ENCODE assay signal across 9 cellular contexts in genomic region chr9:79341561-79341960, GRCh38.
"Had no signal": no experiment of that assay in that cellular context is flagged by ENCODE, and none has a peak within 500 bp of the region (broad histone marks: within the 10 kb centered on the region; RNA-seq: fewer than 3 reads in every experiment).

No MANE protein-coding gene starts in this region.

- ATAC-seq: GM23338, HCT116, K562 had no signal

- H3K4me3 Mint-ChIP-seq: GM23338, HFFc6 had no signal

- H3K27ac Mint-ChIP-seq: GM23338, HFFc6 had no signal

- FAIRE-seq: H1, HTR-8/SVneo, K562 had no signal

- H3K36me3 ChIP-seq: HAP-1 had no signal

- H3K4me1 Mint-ChIP-seq: GM23338 had no signal

- H3K9me3 ChIP-seq: HAP-1 had no signal

- H3K4me2 ChIP-seq: GM23338 had no signal

- H3K4me3 ChIP-seq: GM23338, HAP-1, K562 had no signal

- DNase-seq: H7, HFFc6, IMR-90 had no signal

- H3K4me1 ChIP-seq: HAP-1 had no signal
